18 cellular contexts compared by ENCODE assay signal in the genomic region with DNA sequence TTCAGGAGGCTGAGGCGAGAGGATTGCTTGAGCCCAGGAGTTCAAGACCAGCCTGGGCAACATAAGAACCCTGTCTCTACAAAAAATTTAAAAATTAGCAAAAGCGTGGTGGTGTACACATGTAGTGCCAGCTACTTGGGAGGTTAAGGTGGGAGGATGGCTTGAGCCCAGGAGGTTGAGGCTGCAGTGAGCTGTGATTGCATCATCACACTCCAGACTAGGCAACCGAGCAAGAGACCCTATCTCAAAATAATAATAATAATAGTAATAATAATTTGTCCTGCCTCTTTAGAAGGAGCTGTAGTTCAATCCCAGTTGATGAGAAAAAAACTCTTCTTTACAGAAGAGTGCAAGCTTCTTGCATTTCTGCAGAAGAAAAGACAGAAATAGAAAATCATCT. TPM values are rescaled to one million over a fixed set of nuclear protein-coding genes. Genes with fewer than 3 reads are reported as not detected.
DNase-seq lines count a peak whose midpoint lies in the region; ATAC-seq and TF ChIP-seq lines count a peak whose summit lies in the region.
"Had no signal": no experiment of that assay in that cellular context is flagged by ENCODE, and none has a peak within 500 bp of the region (broad histone marks: within the 10 kb centered on the region; RNA-seq: fewer than 3 reads in every experiment).

No MANE protein-coding gene starts in this region.

- H3K27ac ChIP-seq in IMR-90 (ENCODE audit: insufficient read depth, low read length) = no peak overlapping the region
- peak overlapping the region in 5 of 59 donors; percentile 6 to 47 (median 36) for H3K27ac ChIP-seq in dorsolateral prefrontal cortex
- H3K27ac ChIP-seq: BLaER1, C4-2B had no signal

- H2BK15ac ChIP-seq in IMR-90 (ENCODE audit: low read depth, low read length) = no peak overlapping the region

- no peak for TF ChIP-seq RAD21 in IMR-90 (IDR thresholded peaks at IDR 0.05; ENCODE audit: low read length)

- dilution Hi-C loops in IMR-90 (cut with HindIII; ENCODE audit: low sequenced_read_pairs, unreplicated experiment) = no loop called here

- no peaks in the 10 kb centered on the region for H3K9me3 Mint-ChIP-seq in dendritic cell treated with granulocyte-macrophage colony-stimulating factor and Interleukin-4, amounts not matched to agents 40 ng/mL and 50 ng/mL, for 4 days
- H3K9me3 Mint-ChIP-seq in WTC11 = no peaks in the 10 kb centered on the region
- H3K9me3 Mint-ChIP-seq: CD8-positive, alpha-beta T cell had no signal

- H3K4me1 Mint-ChIP-seq in dendritic cell treated with granulocyte-macrophage colony-stimulating factor and Interleukin-4, amounts not matched to agents 40 ng/mL and 50 ng/mL, for 4 days (ENCODE audit: low read depth) = peaks cover 35% of the 10 kb centered on the region
- peaks cover 11% of the 10 kb centered on the region for H3K4me1 Mint-ChIP-seq in WTC11

- intact Hi-C loops in IMR-90 (cut with micrococcal nuclease) = no loop called here
- intact Hi-C loops in dendritic cell treated with granulocyte-macrophage colony-stimulating factor and Interleukin-4, amounts not matched to agents 40 ng/mL and 50 ng/mL, for 4 days (cut with micrococcal nuclease) = no loop called here
- intact Hi-C loops in posterior vena cava (cut with DNase I) = no loop called here
- intact Hi-C loops in dorsolateral prefrontal cortex (cut with DNase I) = no loop called here

- H3K4me3 Mint-ChIP-seq in dendritic cell treated with granulocyte-macrophage colony-stimulating factor and Interleukin-4, amounts not matched to agents 40 ng/mL and 50 ng/mL, for 4 days = no peak overlapping the region
- H3K4me3 Mint-ChIP-seq in WTC11 = no peak overlapping the region
- H3K4me3 Mint-ChIP-seq: CD4-positive, CD25-positive, alpha-beta regulatory T cell; CD8-positive, alpha-beta T cell had no signal

- H3K23ac ChIP-seq in IMR-90 (ENCODE audit: low read depth, low read length) = no peak overlapping the region

- no peaks in the 10 kb centered on the region for H3K9me1 ChIP-seq in IMR-90 (ENCODE audit: insufficient read depth, low read length)

- H3K4ac ChIP-seq in IMR-90 (ENCODE audit: low read depth, low read length) = no peak overlapping the region

- no CpG with 5 or more reads among the region's 3 CpGs for WGBS in IMR-90 (ENCODE audit: extremely low coverage in 2 of 2, insufficient read length in 1 of 2), 2 experiments

- in situ Hi-C loops in IMR-90 (cut with MboI; ENCODE audit: low sequenced_read_pairs) = no loop called here

- H4K5ac ChIP-seq in IMR-90 (ENCODE audit: low read depth, low read length) = no peak overlapping the region

- POLR2A ChIA-PET in IMR-90 (lab: Charles Lee; ENCODE audit: unreplicated experiment) (no interaction called here), WTC11 (lab: Charles Lee) (interaction anchor here (0.5 kb wide), 1 partner anchor 12 kb away, joined by 3 read pairs; no protein-coding TSS in a partner anchor)

- H3K56ac ChIP-seq in IMR-90 (ENCODE audit: extremely low read depth, insufficient read depth, low read length) = no peak overlapping the region

- no TSS peak for BruUV-seq in IMR-90 (replicated peaks; lab: Mats Ljungman, UMichigan)

- H3K36me3 Mint-ChIP-seq in dendritic cell treated with granulocyte-macrophage colony-stimulating factor and Interleukin-4, amounts not matched to agents 40 ng/mL and 50 ng/mL, for 4 days (ENCODE audit: low read depth) = no peaks in the 10 kb centered on the region
- H3K36me3 Mint-ChIP-seq in WTC11 = no peaks in the 10 kb centered on the region
- H3K36me3 Mint-ChIP-seq: CD4-positive, CD25-positive, alpha-beta regulatory T cell; CD8-positive, alpha-beta T cell had no signal

- H3K4me1 ChIP-seq in IMR-90 (ENCODE audit: control insufficient read depth, insufficient read depth, low read length) = no peaks in the 10 kb centered on the region

- no peaks in the 10 kb centered on the region for H4K20me1 ChIP-seq in IMR-90 (ENCODE audit: insufficient read depth, low read length)
- H4K20me1 ChIP-seq: BLaER1 had no signal

- no peaks in the 10 kb centered on the region for H3K79me1 ChIP-seq in IMR-90 (ENCODE audit: low read depth in 1 of 2, low read length in 2 of 2)

- H2AK5ac ChIP-seq in IMR-90 (ENCODE audit: low read depth, low read length) = no peak overlapping the region

- no peak overlapping the region for H2BK20ac ChIP-seq in IMR-90 (ENCODE audit: low read depth, low read length)

- no peak overlapping the region for H2BK120ac ChIP-seq in IMR-90 (ENCODE audit: low read depth, low read length)

- H3K18ac ChIP-seq in IMR-90 (ENCODE audit: low read depth, low read length) = no peak overlapping the region

- no peaks in the 10 kb centered on the region for H3K9me3 ChIP-seq in IMR-90 (ENCODE audit: control insufficient read depth, insufficient read depth, low read length)
- H3K9me3 ChIP-seq: BLaER1 had no signal

- H3K27me3 ChIP-seq in IMR-90 (ENCODE audit: control insufficient read depth, insufficient read depth, low read length) = no peaks in the 10 kb centered on the region
- no peaks in the 10 kb centered on the region for H3K27me3 ChIP-seq in dorsolateral prefrontal cortex
- H3K27me3 ChIP-seq: BLaER1 had no signal

- no peak overlapping the region for H2BK5ac ChIP-seq in IMR-90 (ENCODE audit: low read depth, low read length, poor library complexity, severe bottlenecking)

- H3K4me3 ChIP-seq in IMR-90 (ENCODE audit: insufficient read depth, low read depth, low read length) (no peak overlapping the region), dorsolateral prefrontal cortex (no peak overlapping the region)
- H3K4me3 ChIP-seq: BLaER1 had no signal

- H3K4me2 ChIP-seq in IMR-90 (ENCODE audit: low read depth, low read length) = no peak overlapping the region
- H3K4me2 ChIP-seq: BLaER1 had no signal

- H2AK9ac ChIP-seq in IMR-90 (replicated peaks; ENCODE audit: low read depth, low read length, poor library complexity) = no peak overlapping the region

- H4K91ac ChIP-seq in IMR-90 (ENCODE audit: insufficient read depth, low read depth, low read length) = no peak overlapping the region

- TF ChIP-seq CTCF in IMR-90 (conservative IDR thresholded peaks at IDR 0.05; ENCODE audit: low read depth, low read length) (no peak), WTC11 (IDR thresholded peaks at IDR 0.05) (no peak), dorsolateral prefrontal cortex (IDR thresholded peaks at IDR 0.05 in 54 of 56, conservative IDR thresholded peaks at IDR 0.05 in 2 of 56; ENCODE audit: low read depth in 1 of 56, partially characterized antibody in 56 of 56) (no peak)

- H3K9ac ChIP-seq in IMR-90 (ENCODE audit: low read depth, low read length) = no peak overlapping the region
- H3K9ac ChIP-seq: BLaER1 had no signal

- TF ChIP-seq POLR2A in IMR-90 (IDR thresholded peaks at IDR 0.05; ENCODE audit: low read depth, low read length) = no peak

- ATAC-seq in IMR-90 (ENCODE audit: low read depth) = no peak
- no peak for ATAC-seq in WTC11
- ATAC-seq: CD8-positive, alpha-beta T cell had no signal

- CTCF ChIA-PET in IMR-90 (lab: Yijun Ruan, JAX) = interaction anchor here (0.6 kb wide), 1 partner anchor 18 kb away, joined by 3 read pairs; no protein-coding TSS in a partner anchor
- CTCF ChIA-PET in WTC11 (lab: Charles Lee) = interaction anchor here (0.8 to 1.5 kb wide), 4 partner anchors 12 to 356 kb away, joined by 3 to 4 read pairs (median 4); a partner anchor contains a TSS

- peak overlapping the region; percentile 11 for H3K27ac Mint-ChIP-seq in dendritic cell treated with granulocyte-macrophage colony-stimulating factor and Interleukin-4, amounts not matched to agents 40 ng/mL and 50 ng/mL, for 4 days
- H3K27ac Mint-ChIP-seq in WTC11 = no peak overlapping the region
- H3K27ac Mint-ChIP-seq: CD4-positive, CD25-positive, alpha-beta regulatory T cell; CD8-positive, alpha-beta T cell had no signal

- H3K36me3 ChIP-seq in IMR-90 (ENCODE audit: control insufficient read depth, insufficient read depth, low read length) = no peaks in the 10 kb centered on the region
- H3K36me3 ChIP-seq: BLaER1 had no signal

- H2AFZ ChIP-seq in IMR-90 (replicated peaks; ENCODE audit: low read length, poor library complexity) = no peak overlapping the region

- no peak overlapping the region for H4K8ac ChIP-seq in IMR-90 (ENCODE audit: low read depth in 2 of 2, low read length in 2 of 2)

- DNase-seq in IMR-90 (no peak), posterior vena cava (ENCODE audit: low spot score) (peak; percentile 25), WTC11 (ENCODE audit: low spot score) (no peak), COLO829 (ENCODE audit: low spot score) (no peak), dorsolateral prefrontal cortex (no peak)
- DNase-seq: CD4-positive, CD25-positive, alpha-beta regulatory T cell; CD8-positive, alpha-beta T cell; DMS 273 treated with DMSO at 0.1 percent for 48 hours; DMS79 treated with DMSO at 0.1 percent for 48 hours; GF-D8; GOT3; HCEC 1CT had no signal

- no peaks in the 10 kb centered on the region for H3K27me3 Mint-ChIP-seq in dendritic cell treated with granulocyte-macrophage colony-stimulating factor and Interleukin-4, amounts not matched to agents 40 ng/mL and 50 ng/mL, for 4 days
- H3K27me3 Mint-ChIP-seq in WTC11 (ENCODE audit: low read depth) = no peaks in the 10 kb centered on the region; the same call in 1 of the 2 replicates

- H3K14ac ChIP-seq in IMR-90 (replicated peaks; ENCODE audit: low read depth, low read length) = no peak overlapping the region

TF ChIP-seq in IMR-90, 13 proteins besides CTCF, POLR2A, EP300 and RAD21:
- TF ChIP-seq BHLHE40 (IDR thresholded peaks at IDR 0.05; ENCODE audit: low read depth, low read length) = no peak
- no peak for TF ChIP-seq FOS (IDR thresholded peaks at IDR 0.05; ENCODE audit: low read depth, low read length)
- TF ChIP-seq CEBPB (IDR thresholded peaks at IDR 0.05; ENCODE audit: low read depth, low read length) = peak; percentile 48

TF ChIP-seq in WTC11, 78 proteins besides CTCF, POLR2A, EP300 and RAD21:
- TF ChIP-seq ESRRA (CRISPR knock-in tag; IDR thresholded peaks at IDR 0.05; ENCODE audit: borderline replicate concordance) (no peak), EMX1 (CRISPR knock-in tag; IDR thresholded peaks at IDR 0.05) (no peak), MXD4 (CRISPR knock-in tag; IDR thresholded peaks at IDR 0.05; ENCODE audit: borderline replicate concordance) (no peak)

RNA-seq across cellular contexts. Expression of a gene that starts 10.0 kb away (rescaled TPM):
- total RNA-seq in IMR-90 (2012; rRNA removed) (0.18 and 0.28 TPM in 2 replicates), posterior vena cava (100 to 1,000 TPM; 279 to 566 TPM), WTC11 (2021) (28.2 to 47.6 TPM (median 44.3 TPM) in 3 replicates), dorsolateral prefrontal cortex (100 to 1,000 TPM in 114 of 120 experiments, 10 to 100 TPM in 6; 51.8 to 687 (median 224) TPM)
- polyA plus RNA-seq in IMR-90 (2012; rRNA removed) = 1.1 and 1.5 TPM in 2 replicates
- 1.4 and 3.4 TPM in 2 replicates for polyA plus RNA-seq in IMR-90 (2012; cell fraction: cytosol; rRNA removed)
- 0.60 and 0.64 TPM in 2 replicates for polyA plus RNA-seq in IMR-90 (2012; cell fraction: nucleus; rRNA removed; ENCODE audit: low replicate concordance)
- total RNA-seq: A172, A673, Daoy had no signal

RNA-seq across cellular contexts. Expression of a gene that starts 26.8 kb away (rescaled TPM):
- total RNA-seq in IMR-90 (2012; rRNA removed) (7,310 and 7,583 TPM in 2 replicates), posterior vena cava (1,000 to 10,000 TPM; 1,337 to 1,411 TPM), WTC11 (2021) (2,564 to 2,814 TPM (median 2,812 TPM) in 3 replicates), dorsolateral prefrontal cortex (100 to 1,000 TPM; 441 to 866 (median 635) TPM)
- 6,296 and 6,747 TPM in 2 replicates for polyA plus RNA-seq in IMR-90 (2012; rRNA removed)
- polyA plus RNA-seq in IMR-90 (2012; cell fraction: cytosol; rRNA removed) = 5,609 and 17,745 TPM in 2 replicates
- polyA plus RNA-seq in IMR-90 (2012; cell fraction: nucleus; rRNA removed; ENCODE audit: low replicate concordance) = 873 and 3,349 TPM in 2 replicates

Comparison
In these comparisons a context has a peak if more than half of its experiments do, and no peak if none do; other contexts are left out.
1. RNA of a gene that starts 10.0 kb away (total RNA-seq): 279 to 566 TPM in posterior vena cava, 51.8 to 687 TPM in dorsolateral prefrontal cortex and 28.2 to 47.6 TPM in WTC11; 0.18 to 0.28 TPM in IMR-90; every median in the first group is over 10 times any median in the second.